ENCODE assay signal across 33 cellular contexts in genomic region chr20:52224920-52225319, GRCh38.
"Had no signal": no experiment of that assay in that cellular context is flagged by ENCODE, and none has a peak within 500 bp of the region (broad histone marks: within the 10 kb centered on the region; RNA-seq: fewer than 3 reads in every experiment).

No MANE protein-coding gene starts in this region.

- H3K27me3 ChIP-seq: ascending aorta, cardiac muscle cell, colonic mucosa had no signal

- FAIRE-seq: endometrium, endothelial cell of umbilical vein, frontal cortex had no signal

- H3K36me3 ChIP-seq: ascending aorta, breast epithelium, cardiac muscle cell, colonic mucosa, esophagus squamous epithelium had no signal

- H3K27ac ChIP-seq: ascending aorta, breast epithelium, cardiac muscle cell, colonic mucosa, epithelial cell of prostate, esophagus squamous epithelium had no signal

- H3K9me3 ChIP-seq: ascending aorta, colonic mucosa had no signal

- H3K4me1 ChIP-seq: ascending aorta, breast epithelium, colonic mucosa, esophagus squamous epithelium had no signal

- DNase-seq: activated CD4-positive, alpha-beta memory T cell treated with anti-CD3 and anti-CD28 coated beads for 36 hours; activated CD4-positive, alpha-beta T cell treated with anti-CD3 and anti-CD28 coated beads for 36 hours; activated CD4-positive, alpha-beta T cell treated with anti-CD3 and anti-CD28 coated beads, Interleukin-2, amount 10 ng/mL, durations not matched to agents 24 days and 14 days; activated CD4-positive, CD25-positive, alpha-beta regulatory T cell; activated CD4-positive, CD25-positive, alpha-beta regulatory T cell treated with anti-CD3 and anti-CD28 coated beads, Interleukin-2, amount 50 U/mL, for 72 hours; activated CD8-positive, alpha-beta memory T cell treated with anti-CD3 and anti-CD28 coated beads, Interleukin-2, amount 10 ng/mL, durations not matched to agents 7 days and 5 days; activated CD8-positive, alpha-beta memory T cell treated with anti-CD3 and anti-CD28 coated beads, Interleukin-2, amount 50 U/mL, for 4 hours; activated CD8-positive, alpha-beta T cell treated with anti-CD3 and anti-CD28 coated beads, Interleukin-2, amount 10 ng/mL, durations not matched to agents 7 days and 5 days; activated effector memory CD4-positive, alpha-beta T cell treated with anti-CD3 and anti-CD28 coated beads, Interleukin-2, amount 50 U/mL, for 16 hours; activated naive CD4-positive, alpha-beta T cell treated with anti-CD3 and anti-CD28 coated beads, Interleukin-2, amount 10 ng/mL, durations not matched to agents 7 days and 5 days; activated naive CD8-positive, alpha-beta T cell treated with anti-CD3 and anti-CD28 coated beads, Interleukin-2, amount 10 ng/mL, durations not matched to agents 7 days and 5 days; activated T-cell treated with anti-CD3 and anti-CD28 coated beads, Interleukin-2, amount 50 U/mL, for 1 hour; activated T-cell treated with anti-CD3 and anti-CD28 coated beads, Interleukin-2, amount 50 U/mL, for 48 hours; central memory CD4-positive, alpha-beta T cell; cerebellar nuclear complex; colonic mucosa; effector CD8-positive, alpha-beta T cell; esophagus squamous epithelium; foreskin fibroblast; head of caudate nucleus; T-helper 1 cell; T-helper 2 cell had no signal

- ATAC-seq: activated CD4-positive, alpha-beta T cell treated with anti-CD3 and anti-CD28 coated beads for 36 hours; activated CD8-positive, alpha-beta memory T cell treated with anti-CD3 and anti-CD28 coated beads, Interleukin-2, amount 10 ng/mL, durations not matched to agents 7 days and 5 days; activated CD8-positive, alpha-beta T cell treated with anti-CD3 and anti-CD28 coated beads, Interleukin-2, amount 10 ng/mL, durations not matched to agents 7 days and 5 days; activated naive CD4-positive, alpha-beta T cell treated with anti-CD3 and anti-CD28 coated beads, Interleukin-2, amount 50 U/mL, for 72 hours had no signal

- H3K27me3 Mint-ChIP-seq: brain had no signal

- H3K4me3 Mint-ChIP-seq: activated CD4-positive, alpha-beta memory T cell treated with anti-CD3 and anti-CD28 coated beads for 36 hours; activated CD4-positive, alpha-beta T cell treated with anti-CD3 and anti-CD28 coated beads for 36 hours; activated CD4-positive, alpha-beta T cell treated with anti-CD3 and anti-CD28 coated beads, Interleukin-2, amount 10 ng/mL, durations not matched to agents 24 days and 14 days; activated CD8-positive, alpha-beta memory T cell treated with anti-CD3 and anti-CD28 coated beads, Interleukin-2, amount 10 ng/mL, durations not matched to agents 7 days and 5 days; activated CD8-positive, alpha-beta T cell treated with anti-CD3 and anti-CD28 coated beads, Interleukin-2, amount 10 ng/mL, durations not matched to agents 7 days and 5 days; activated naive CD4-positive, alpha-beta T cell treated with anti-CD3 and anti-CD28 coated beads, Interleukin-2, amount 10 ng/mL, durations not matched to agents 7 days and 5 days; activated naive CD8-positive, alpha-beta T cell treated with anti-CD3 and anti-CD28 coated beads, Interleukin-2, amount 10 ng/mL, durations not matched to agents 7 days and 5 days; activated T-helper 1 cell treated with anti-CD3 and anti-CD28 coated beads, Interleukin-12 subunit alpha, Interleukin-12 subunit beta, Interleukin-2, Interleukin-4 antibody, amounts not matched to agents 30 ng/mL and 10 ng/mL and 1 ng/mL, durations not matched to agents 14 hours and 24 hours and 36 hours; brain had no signal

- H3K36me3 Mint-ChIP-seq: brain had no signal

- H3K27ac Mint-ChIP-seq: activated CD4-positive, alpha-beta memory T cell treated with anti-CD3 and anti-CD28 coated beads for 36 hours; activated CD4-positive, alpha-beta T cell treated with anti-CD3 and anti-CD28 coated beads for 36 hours; activated CD4-positive, alpha-beta T cell treated with anti-CD3 and anti-CD28 coated beads, Interleukin-2, amount 10 ng/mL, durations not matched to agents 24 days and 14 days; activated CD8-positive, alpha-beta memory T cell treated with anti-CD3 and anti-CD28 coated beads, Interleukin-2, amount 10 ng/mL, durations not matched to agents 7 days and 5 days; activated CD8-positive, alpha-beta T cell treated with anti-CD3 and anti-CD28 coated beads, Interleukin-2, amount 10 ng/mL, durations not matched to agents 7 days and 5 days; activated naive CD4-positive, alpha-beta T cell treated with anti-CD3 and anti-CD28 coated beads, Interleukin-2, amount 10 ng/mL, durations not matched to agents 7 days and 5 days; activated naive CD4-positive, alpha-beta T cell treated with anti-CD3 and anti-CD28 coated beads, Interleukin-2, amount 50 U/mL, for 72 hours; activated naive CD8-positive, alpha-beta T cell treated with anti-CD3 and anti-CD28 coated beads, Interleukin-2, amount 10 ng/mL, durations not matched to agents 7 days and 5 days; activated T-helper 1 cell treated with anti-CD3 and anti-CD28 coated beads, Interleukin-12 subunit alpha, Interleukin-12 subunit beta, Interleukin-2, Interleukin-4 antibody, amounts not matched to agents 30 ng/mL and 10 ng/mL and 1 ng/mL, durations not matched to agents 14 hours and 24 hours and 36 hours; activated T-helper 2 cell treated with anti-CD3 and anti-CD28 coated beads, Interferon-gamma antibody, Interleukin-2, Interleukin-4, amounts not matched to agents 10 μg/mL and 5 μg/mL and 100 μg/mL, durations not matched to agents 14 hours and 24 hours and 36 hours; brain had no signal

- H3K4me3 ChIP-seq: ascending aorta, breast epithelium, cardiac muscle cell, colonic mucosa, esophagus squamous epithelium had no signal

- H3K4me1 Mint-ChIP-seq: activated CD4-positive, alpha-beta T cell treated with anti-CD3 and anti-CD28 coated beads for 36 hours; activated CD4-positive, alpha-beta T cell treated with anti-CD3 and anti-CD28 coated beads, Interleukin-2, amount 10 ng/mL, durations not matched to agents 24 days and 14 days; activated CD8-positive, alpha-beta memory T cell treated with anti-CD3 and anti-CD28 coated beads, Interleukin-2, amount 10 ng/mL, durations not matched to agents 7 days and 5 days; activated naive CD4-positive, alpha-beta T cell treated with anti-CD3 and anti-CD28 coated beads, Interleukin-2, amount 10 ng/mL, durations not matched to agents 7 days and 5 days; activated naive CD8-positive, alpha-beta T cell treated with anti-CD3 and anti-CD28 coated beads, Interleukin-2, amount 10 ng/mL, durations not matched to agents 7 days and 5 days had no signal
